29 cellular contexts compared by ENCODE assay signal in genomic region chr1:184368354-184368753, GRCh38.
"Had no signal": no experiment of that assay in that cellular context is flagged by ENCODE, and none has a peak within 500 bp of the region (broad histone marks: within the 10 kb centered on the region; RNA-seq: fewer than 3 reads in every experiment).

No MANE protein-coding gene starts in this region.

- H3K4me3 ChIP-seq: body of pancreas, breast epithelium, Peyer's patch had no signal

- H3K9me3 ChIP-seq: body of pancreas, breast epithelium, Peyer's patch had no signal

- ATAC-seq: activated CD8-positive, alpha-beta T cell treated with anti-CD3 and anti-CD28 coated beads for 36 hours; body of pancreas; PC-3 had no signal

- H3K27me3 ChIP-seq: body of pancreas, breast epithelium, Peyer's patch had no signal

- H3K27ac ChIP-seq: body of pancreas, breast epithelium, Peyer's patch had no signal

- H3K36me3 ChIP-seq: breast epithelium, Peyer's patch had no signal

- FAIRE-seq: astrocyte had no signal

- H3K4me1 ChIP-seq: breast epithelium had no signal

- DNase-seq: activated CD4-positive, alpha-beta T cell treated with anti-CD3 and anti-CD28 coated beads, Interleukin-2, amount 10 ng/mL, durations not matched to agents 24 days and 14 days; activated CD4-positive, alpha-beta T cell treated with anti-CD3 and anti-CD28 coated beads, Interleukin-2, amount 50 U/mL, for 4 hours; activated CD8-positive, alpha-beta T cell treated with anti-CD3 and anti-CD28 coated beads for 36 hours; activated gamma-delta T cell; activated naive CD4-positive, alpha-beta T cell treated with Interleukin-2 at 50 U/mL for 16 hours; activated naive CD8-positive, alpha-beta T cell treated with anti-CD3 and anti-CD28 coated beads, Interleukin-2, amount 10 ng/mL, durations not matched to agents 7 days and 5 days; activated T-cell treated with anti-CD3 and anti-CD28 coated beads, Interleukin-2, amount 50 U/mL, for 1 hour; body of pancreas; Kasumi-1; KG1; NCI-H1092 treated with DMSO at 0.1 percent for 48 hours; NCI-H1417; NCI-H146; NCI-H187; NCI-H2029 treated with DMSO at 0.1 percent for 48 hours; NCI-H2107; NCI-H2171; NCI-H510A; NCI-H526; NCI-H748 treated with DMSO at 0.1 percent for 48 hours; NK-92 treated with Interleukin-12 subunit alpha and Interleukin-12 subunit beta, amount 100 ng/mL, for 24 hours; PC-3; Peyer's patch; RPMI8226; SW 1271; T-helper 1 cell; T1000 had no signal
